Comparison of ENCODE assay signal across 8 cellular contexts in the genomic region with DNA sequence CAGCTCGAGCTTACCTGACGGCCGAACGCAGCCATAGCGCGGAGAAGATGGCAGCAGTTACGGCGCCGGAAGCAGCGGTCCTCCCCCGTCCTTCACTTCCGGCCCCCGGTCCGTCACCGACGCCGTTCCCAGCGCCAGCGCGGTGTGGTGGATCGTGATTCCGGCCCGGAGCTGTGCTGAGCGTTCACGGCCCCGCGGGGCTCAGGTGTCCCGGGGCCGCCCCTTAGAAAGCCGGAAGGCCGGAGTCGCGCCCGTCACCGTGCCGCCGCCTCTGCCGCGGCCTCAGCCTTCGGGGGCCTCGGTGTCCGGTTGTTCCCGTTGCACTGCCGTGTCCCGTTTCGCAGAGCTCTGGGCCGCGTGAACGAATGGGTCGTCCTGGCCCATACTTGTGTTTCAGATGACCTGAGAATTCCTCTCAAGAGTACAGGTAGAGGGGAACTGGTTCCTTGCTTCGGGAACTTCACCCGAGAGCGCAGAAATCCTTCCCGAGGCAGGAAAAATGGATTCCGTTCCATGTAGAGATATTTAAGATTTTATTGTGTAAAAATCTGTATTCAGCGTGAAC. TPM values are rescaled to one million over a fixed set of nuclear protein-coding genes. Genes with fewer than 3 reads are reported as not detected.
DNase-seq lines count a peak whose midpoint lies in the region; ATAC-seq and TF ChIP-seq lines count a peak whose summit lies in the region.

A gene with protein sequence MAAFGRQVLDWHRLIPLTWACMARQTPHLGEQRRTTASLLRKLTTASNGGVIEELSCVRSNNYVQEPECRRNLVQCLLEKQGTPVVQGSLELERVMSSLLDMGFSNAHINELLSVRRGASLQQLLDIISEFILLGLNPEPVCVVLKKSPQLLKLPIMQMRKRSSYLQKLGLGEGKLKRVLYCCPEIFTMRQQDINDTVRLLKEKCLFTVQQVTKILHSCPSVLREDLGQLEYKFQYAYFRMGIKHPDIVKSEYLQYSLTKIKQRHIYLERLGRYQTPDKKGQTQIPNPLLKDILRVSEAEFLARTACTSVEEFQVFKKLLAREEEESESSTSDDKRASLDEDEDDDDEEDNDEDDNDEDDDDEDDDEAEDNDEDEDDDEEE (minus strand): TSS at position 49 of the 565 bp plus-strand sequence. CDS start 14 bp downstream, at position 35.

- H3F3A ChIP-seq in PC-9 (ENCODE audit: insufficient read depth, low read depth), result peaks cover 11% of the 10 kb centered on the region; the same call in 1 of the 2 replicates

- ATAC-seq in GM21515 (IDR thresholded peaks at IDR 0.05; ENCODE audit: unreplicated experiment), result peak; percentile 76
- peak; percentile 98 to 99 for ATAC-seq in activated T-cell treated with anti-CD3 and anti-CD28 coated beads, Interleukin-2, amount 50 U/mL, for 4 hours

- no peaks in the 10 kb centered on the region for H3K27me3 Mint-ChIP-seq in activated T-cell treated with anti-CD3 and anti-CD28 coated beads, Interleukin-2, amount 50 U/mL, for 4 hours (ENCODE audit: low read depth)

- POLR2A ChIA-PET in PC-9 (lab: Charles Lee; ENCODE audit: unreplicated experiment), result interaction anchor here (0.5 to 0.6 kb wide), 2 partner anchors 159 to 224 kb away, joined by 4 to 8 read pairs; no protein-coding TSS in a partner anchor

- H3K9me2 ChIP-seq in PC-9 (ENCODE audit: insufficient read depth), result no peaks in the 10 kb centered on the region

- peaks cover 53% of the 10 kb centered on the region for H3K4me1 Mint-ChIP-seq in activated T-cell treated with anti-CD3 and anti-CD28 coated beads, Interleukin-2, amount 50 U/mL, for 4 hours (ENCODE audit: low read depth)

- peaks cover 39% of the 10 kb centered on the region for H3K79me2 ChIP-seq in PC-9 (ENCODE audit: low read depth)

- CTCF ChIA-PET in PC-9 (lab: Charles Lee), result no interaction called here

- no peaks in the 10 kb centered on the region; the same call in 1 of the 2 replicates for H4K20me1 ChIP-seq in PC-9 (ENCODE audit: insufficient read depth)

- peak within 1 kb of the TSS; percentile 83 for H3K4me3 ChIP-seq in PC-9
- peak within 1 kb of the TSS; percentile 92 for H3K4me3 ChIP-seq in esophagus (ENCODE audit: low read depth in 1 of 2, low read length in 2 of 2)
- H3K4me3 ChIP-seq in mucosa of stomach (ENCODE audit: low read length), result peak within 1 kb of the TSS; percentile 72

- H3K9me3 Mint-ChIP-seq in activated T-cell treated with anti-CD3 and anti-CD28 coated beads, Interleukin-2, amount 50 U/mL, for 4 hours, result no peaks in the 10 kb centered on the region

- H3K27me3 ChIP-seq in PC-9 (ENCODE audit: insufficient read depth, low read depth), result no peaks in the 10 kb centered on the region
- H3K27me3 ChIP-seq in esophagus (ENCODE audit: control insufficient read depth in 1 of 2, insufficient read depth in 2 of 2, low read length in 2 of 2), result no peaks in the 10 kb centered on the region
- no peaks in the 10 kb centered on the region for H3K27me3 ChIP-seq in mucosa of stomach (ENCODE audit: control insufficient read depth, insufficient read depth, low read length)

- peak within 1 kb of the TSS; percentile 66 for H3K27ac ChIP-seq in PC-9
- peak within 1 kb of the TSS; percentile 89 to 96 for H3K27ac ChIP-seq in esophagus (ENCODE audit: low read depth in 2 of 2, low read length in 1 of 2)

- no peaks in the 10 kb centered on the region for H3K36me3 ChIP-seq in PC-9 (ENCODE audit: low read depth)
- H3K36me3 ChIP-seq in esophagus (ENCODE audit: control insufficient read depth in 2 of 2, insufficient read depth in 2 of 2, low read length in 1 of 2), result peaks cover 0 to 11% of the 10 kb centered on the region in 2 donors
- no peaks in the 10 kb centered on the region for H3K36me3 ChIP-seq in mucosa of stomach (ENCODE audit: control insufficient read depth, insufficient read depth, low read length)

- peak within 1 kb of the TSS; percentile 97 for H2AFZ ChIP-seq in PC-9

- peak; percentile 61 for DNase-seq in DMS 273 treated with DMSO at 0.1 percent for 48 hours (lab: John Stamatoyannopoulos, UW)
- peak; percentile 80 for DNase-seq in HuH-7.5 (ENCODE audit: low spot score)
- DNase-seq in PC-9, result peak; percentile 84 to 96
- peak; percentile 84 for DNase-seq in activated T-cell treated with anti-CD3 and anti-CD28 coated beads, Interleukin-2, amount 50 U/mL, for 4 hours
- DNase-seq in stimulated activated CD8-positive, alpha-beta memory T cell treated with anti-CD3 and anti-CD28 coated beads, Interleukin-7, amount 100 ng/mL, for 1 hour (ENCODE audit: low read depth in 2 of 2), result peak; percentile 70 to 75

- H3K9ac ChIP-seq in mucosa of stomach (ENCODE audit: low read length), result peak within 1 kb of the TSS; percentile 83

- peaks cover 17% of the 10 kb centered on the region for H3K36me3 Mint-ChIP-seq in activated T-cell treated with anti-CD3 and anti-CD28 coated beads, Interleukin-2, amount 50 U/mL, for 4 hours (ENCODE audit: insufficient read depth)

- no peak for TF ChIP-seq CTCF in PC-9 (conservative IDR thresholded peaks at IDR 0.05)

- peak within 1 kb of the TSS; percentile 93 for H3K4me2 ChIP-seq in PC-9

- peak within 1 kb of the TSS; percentile 94 for H3K4me3 Mint-ChIP-seq in activated T-cell treated with anti-CD3 and anti-CD28 coated beads, Interleukin-2, amount 50 U/mL, for 4 hours

- no peaks in the 10 kb centered on the region for H3K9me3 ChIP-seq in PC-9 (ENCODE audit: insufficient read depth, low read depth)
- H3K9me3 ChIP-seq in esophagus (ENCODE audit: control insufficient read depth in 2 of 2, insufficient read depth in 1 of 2, low read depth in 1 of 2, low read length in 1 of 2), result no peaks in the 10 kb centered on the region
- H3K9me3 ChIP-seq in mucosa of stomach (ENCODE audit: control insufficient read depth, low read length), result no peaks in the 10 kb centered on the region

- TSS peak; percentile 94 for BruUV-seq in PC-9 (replicated peaks; lab: Mats Ljungman, UMichigan)

- intact Hi-C loops in PC-9 (cut with micrococcal nuclease; ENCODE audit: unreplicated experiment), result loop anchor here (5.0 to 10.0 kb wide), 4 partner anchors 45 to 248 kb away; a partner anchor contains a TSS

- WGBS in esophagus, 2 donors, result 0 to 1% methylated on average over 53 to 56 of the region's 56 CpGs

- H3K4me1 ChIP-seq in PC-9 (replicated peaks; ENCODE audit: insufficient read depth), result peaks cover 10% of the 10 kb centered on the region
- peaks cover 0 to 5% of the 10 kb centered on the region in 2 donors for H3K4me1 ChIP-seq in esophagus (ENCODE audit: control insufficient read depth in 2 of 2, insufficient read depth in 2 of 2, low read length in 1 of 2)
- peaks cover 15% of the 10 kb centered on the region for H3K4me1 ChIP-seq in mucosa of stomach (ENCODE audit: control insufficient read depth, insufficient read depth, low read length)

RNA-seq across cellular contexts. Expression of the gene that starts here (rescaled TPM):
- 38.6 and 42.8 TPM in 2 replicates for total RNA-seq in PC-9 (2021)
- total RNA-seq in activated T-cell treated with anti-CD3 and anti-CD28 coated beads, Interleukin-2, amount 50 U/mL, for 4 hours, result 10 to 100 TPM; 40.5 to 42.3 (median 41.8) TPM
- polyA plus RNA-seq in esophagus, result 10 to 100 TPM; 21.5 to 32.7 TPM

Comparison
In these comparisons a context has a peak if more than half of its experiments do, and no peak if none do; other contexts are left out.
1. Peak in every context shown above with its lines: DNase-seq, ATAC-seq, H3K4me3 ChIP-seq and H3K27ac ChIP-seq.